In genomic region chr4:116132946-116133345, GRCh38 we compare ENCODE assay signal across 37 cellular contexts.
"Had no signal": no experiment of that assay in that cellular context is flagged by ENCODE, and none has a peak within 500 bp of the region (broad histone marks: within the 10 kb centered on the region; RNA-seq: fewer than 3 reads in every experiment).

No MANE protein-coding gene starts in this region.

- DNase-seq: activated effector memory CD4-positive, alpha-beta T cell treated with anti-CD3 and anti-CD28 coated beads, Interleukin-2, amount 50 U/mL, for 16 hours; activated effector memory CD4-positive, alpha-beta T cell treated with Interleukin-2 at 50 U/mL for 16 hours; activated gamma-delta T cell; activated gamma-delta T cell treated with Interleukin-2 at 50 U/mL for 16 hours; activated naive CD4-positive, alpha-beta T cell; activated naive CD4-positive, alpha-beta T cell treated with anti-CD3 and anti-CD28 coated beads for 36 hours; activated naive CD4-positive, alpha-beta T cell treated with anti-CD3 and anti-CD28 coated beads, Interleukin-2, amount 10 ng/mL, durations not matched to agents 7 days and 5 days; activated naive CD4-positive, alpha-beta T cell treated with anti-CD3 and anti-CD28 coated beads, Interleukin-2, amount 50 U/mL, for 16 hours; activated naive CD4-positive, alpha-beta T cell treated with Interleukin-2 at 50 U/mL for 16 hours; activated naive CD8-positive, alpha-beta T cell treated with anti-CD3 and anti-CD28 coated beads for 36 hours; activated naive CD8-positive, alpha-beta T cell treated with anti-CD3 and anti-CD28 coated beads, Interleukin-2, amount 10 ng/mL, durations not matched to agents 7 days and 5 days; activated naive CD8-positive, alpha-beta T cell treated with anti-CD3 and anti-CD28 coated beads, Interleukin-2, amount 50 U/mL, for 24 hours; activated T-cell treated with anti-CD3 and anti-CD28 coated beads, Interleukin-2, amount 50 U/mL, for 24 hours; activated T-cell treated with anti-CD3 and anti-CD28 coated beads, Interleukin-2, amount 50 U/mL, for 4 hours; activated T-cell treated with anti-CD3 and anti-CD28 coated beads, Interleukin-2, amount 50 U/mL, for 48 hours; activated T-cell treated with anti-CD3 and anti-CD28 coated beads, Interleukin-2, amount 50 U/mL, for 72 hours; adrenal gland; amniotic stem cell; amygdala; anterior cingulate cortex; aorta; body of pancreas; brain microvascular endothelial cell; caudate nucleus; central memory CD4-positive, alpha-beta T cell; cerebellar nuclear complex had no signal

- H3K9me3 Mint-ChIP-seq: activated naive CD4-positive, alpha-beta T cell treated with anti-CD3 and anti-CD28 coated beads for 36 hours; activated naive CD4-positive, alpha-beta T cell treated with anti-CD3 and anti-CD28 coated beads, Interleukin-2, amount 50 U/mL, for 24 hours; activated naive CD8-positive, alpha-beta T cell treated with anti-CD3 and anti-CD28 coated beads, Interleukin-2, amount 10 ng/mL, durations not matched to agents 7 days and 5 days; activated naive CD8-positive, alpha-beta T cell treated with anti-CD3 and anti-CD28 coated beads, Interleukin-2, amount 50 U/mL, for 24 hours; activated T-helper 1 cell treated with anti-CD3 and anti-CD28 coated beads, Interleukin-12 subunit alpha, Interleukin-12 subunit beta, Interleukin-2, Interleukin-4 antibody, amounts not matched to agents 30 ng/mL and 10 ng/mL and 1 ng/mL, durations not matched to agents 14 hours and 24 hours and 36 hours; activated T-helper 17 cell treated with anti-CD3 and anti-CD28 coated beads, Interleukin-2, amount 50 U/mL, for 72 hours; activated T-helper 2 cell treated with anti-CD3 and anti-CD28 coated beads, Interferon-gamma antibody, Interleukin-2, Interleukin-4, amounts not matched to agents 10 μg/mL and 5 μg/mL and 100 μg/mL, durations not matched to agents 14 hours and 24 hours and 36 hours had no signal

- H3K4me3 ChIP-seq: adrenal gland, ascending aorta, body of pancreas, breast epithelium, cardiac muscle cell had no signal

- H3K4me1 ChIP-seq: adrenal gland, ascending aorta, body of pancreas, breast epithelium had no signal

- H3K36me3 ChIP-seq: adrenal gland, ascending aorta, brain microvascular endothelial cell, cardiac muscle cell had no signal

- H3K4me3 Mint-ChIP-seq: activated naive CD4-positive, alpha-beta T cell treated with anti-CD3 and anti-CD28 coated beads for 36 hours; activated naive CD4-positive, alpha-beta T cell treated with anti-CD3 and anti-CD28 coated beads, Interleukin-2, amount 10 ng/mL, durations not matched to agents 7 days and 5 days; activated naive CD4-positive, alpha-beta T cell treated with anti-CD3 and anti-CD28 coated beads, Interleukin-2, amount 50 U/mL, for 24 hours; activated naive CD8-positive, alpha-beta T cell; activated naive CD8-positive, alpha-beta T cell treated with anti-CD3 and anti-CD28 coated beads for 36 hours; activated naive CD8-positive, alpha-beta T cell treated with anti-CD3 and anti-CD28 coated beads, Interleukin-2, amount 10 ng/mL, durations not matched to agents 7 days and 5 days; activated naive CD8-positive, alpha-beta T cell treated with anti-CD3 and anti-CD28 coated beads, Interleukin-2, amount 50 U/mL, for 24 hours; activated T-cell treated with anti-CD3 and anti-CD28 coated beads, Interleukin-2, amount 50 U/mL, for 24 hours; activated T-cell treated with anti-CD3 and anti-CD28 coated beads, Interleukin-2, amount 50 U/mL, for 4 hours; activated T-cell treated with anti-CD3 and anti-CD28 coated beads, Interleukin-2, amount 50 U/mL, for 72 hours; activated T-helper 1 cell treated with anti-CD3 and anti-CD28 coated beads, Interleukin-12 subunit alpha, Interleukin-12 subunit beta, Interleukin-2, Interleukin-4 antibody, amounts not matched to agents 30 ng/mL and 10 ng/mL and 1 ng/mL, durations not matched to agents 14 hours and 24 hours and 36 hours; activated T-helper 17 cell treated with anti-CD3 and anti-CD28 coated beads, Interleukin-2, amount 50 U/mL, for 72 hours; brain; central memory CD8-positive, alpha-beta T cell had no signal

- ATAC-seq: activated naive CD4-positive, alpha-beta T cell treated with anti-CD3 and anti-CD28 coated beads, Interleukin-2, amount 50 U/mL, for 72 hours; activated naive CD8-positive, alpha-beta T cell treated with anti-CD3 and anti-CD28 coated beads, Interleukin-2, amount 50 U/mL, for 24 hours; activated T-cell treated with anti-CD3 and anti-CD28 coated beads, Interleukin-2, amount 50 U/mL, for 4 hours; activated T-cell treated with anti-CD3 and anti-CD28 coated beads, Interleukin-2, amount 50 U/mL, for 72 hours; activated T-helper 17 cell treated with anti-CD3 and anti-CD28 coated beads, Interleukin-2, amount 50 U/mL, for 72 hours; body of pancreas had no signal

- H3K27ac Mint-ChIP-seq: activated naive CD4-positive, alpha-beta T cell treated with anti-CD3 and anti-CD28 coated beads for 36 hours; activated naive CD4-positive, alpha-beta T cell treated with anti-CD3 and anti-CD28 coated beads, Interleukin-2, amount 10 ng/mL, durations not matched to agents 7 days and 5 days; activated naive CD4-positive, alpha-beta T cell treated with anti-CD3 and anti-CD28 coated beads, Interleukin-2, amount 50 U/mL, for 24 hours; activated naive CD4-positive, alpha-beta T cell treated with anti-CD3 and anti-CD28 coated beads, Interleukin-2, amount 50 U/mL, for 72 hours; activated naive CD8-positive, alpha-beta T cell; activated naive CD8-positive, alpha-beta T cell treated with anti-CD3 and anti-CD28 coated beads for 36 hours; activated naive CD8-positive, alpha-beta T cell treated with anti-CD3 and anti-CD28 coated beads, Interleukin-2, amount 10 ng/mL, durations not matched to agents 7 days and 5 days; activated naive CD8-positive, alpha-beta T cell treated with anti-CD3 and anti-CD28 coated beads, Interleukin-2, amount 50 U/mL, for 24 hours; activated T-cell treated with anti-CD3 and anti-CD28 coated beads, Interleukin-2, amount 50 U/mL, for 24 hours; activated T-cell treated with anti-CD3 and anti-CD28 coated beads, Interleukin-2, amount 50 U/mL, for 72 hours; activated T-helper 1 cell treated with anti-CD3 and anti-CD28 coated beads, Interleukin-12 subunit alpha, Interleukin-12 subunit beta, Interleukin-2, Interleukin-4 antibody, amounts not matched to agents 30 ng/mL and 10 ng/mL and 1 ng/mL, durations not matched to agents 14 hours and 24 hours and 36 hours; activated T-helper 17 cell treated with anti-CD3 and anti-CD28 coated beads, Interleukin-2, amount 50 U/mL, for 72 hours; activated T-helper 2 cell treated with anti-CD3 and anti-CD28 coated beads, Interferon-gamma antibody, Interleukin-2, Interleukin-4, amounts not matched to agents 10 μg/mL and 5 μg/mL and 100 μg/mL, durations not matched to agents 14 hours and 24 hours and 36 hours; brain had no signal

- H3K27me3 ChIP-seq: adrenal gland, ascending aorta, body of pancreas, brain microvascular endothelial cell, breast epithelium, cardiac muscle cell had no signal

- H3K4me1 Mint-ChIP-seq: activated naive CD4-positive, alpha-beta T cell treated with anti-CD3 and anti-CD28 coated beads, Interleukin-2, amount 10 ng/mL, durations not matched to agents 7 days and 5 days; activated naive CD4-positive, alpha-beta T cell treated with anti-CD3 and anti-CD28 coated beads, Interleukin-2, amount 50 U/mL, for 24 hours; activated naive CD8-positive, alpha-beta T cell treated with anti-CD3 and anti-CD28 coated beads for 36 hours; activated naive CD8-positive, alpha-beta T cell treated with anti-CD3 and anti-CD28 coated beads, Interleukin-2, amount 10 ng/mL, durations not matched to agents 7 days and 5 days; activated naive CD8-positive, alpha-beta T cell treated with anti-CD3 and anti-CD28 coated beads, Interleukin-2, amount 50 U/mL, for 24 hours; activated T-helper 17 cell treated with anti-CD3 and anti-CD28 coated beads, Interleukin-2, amount 50 U/mL, for 72 hours; brain; central memory CD8-positive, alpha-beta T cell had no signal

- H3K27ac ChIP-seq: adrenal gland, ascending aorta, body of pancreas, brain microvascular endothelial cell, breast epithelium, cardiac muscle cell had no signal

- H3K36me3 Mint-ChIP-seq: activated naive CD4-positive, alpha-beta T cell treated with anti-CD3 and anti-CD28 coated beads, Interleukin-2, amount 10 ng/mL, durations not matched to agents 7 days and 5 days; activated naive CD4-positive, alpha-beta T cell treated with anti-CD3 and anti-CD28 coated beads, Interleukin-2, amount 50 U/mL, for 24 hours; activated naive CD4-positive, alpha-beta T cell treated with anti-CD3 and anti-CD28 coated beads, Interleukin-2, amount 50 U/mL, for 72 hours; activated naive CD8-positive, alpha-beta T cell; activated naive CD8-positive, alpha-beta T cell treated with anti-CD3 and anti-CD28 coated beads for 36 hours; activated naive CD8-positive, alpha-beta T cell treated with anti-CD3 and anti-CD28 coated beads, Interleukin-2, amount 10 ng/mL, durations not matched to agents 7 days and 5 days; brain had no signal

- H3K9me3 ChIP-seq: adrenal gland, ascending aorta, body of pancreas, breast epithelium had no signal

- H3K27me3 Mint-ChIP-seq: activated naive CD4-positive, alpha-beta T cell treated with anti-CD3 and anti-CD28 coated beads, Interleukin-2, amount 10 ng/mL, durations not matched to agents 7 days and 5 days; activated naive CD4-positive, alpha-beta T cell treated with anti-CD3 and anti-CD28 coated beads, Interleukin-2, amount 50 U/mL, for 24 hours; activated naive CD8-positive, alpha-beta T cell; activated naive CD8-positive, alpha-beta T cell treated with anti-CD3 and anti-CD28 coated beads for 36 hours; activated naive CD8-positive, alpha-beta T cell treated with anti-CD3 and anti-CD28 coated beads, Interleukin-2, amount 10 ng/mL, durations not matched to agents 7 days and 5 days; activated naive CD8-positive, alpha-beta T cell treated with anti-CD3 and anti-CD28 coated beads, Interleukin-2, amount 50 U/mL, for 24 hours; activated T-cell treated with anti-CD3 and anti-CD28 coated beads, Interleukin-2, amount 50 U/mL, for 24 hours; activated T-helper 17 cell treated with anti-CD3 and anti-CD28 coated beads, Interleukin-2, amount 50 U/mL, for 72 hours; brain; central memory CD8-positive, alpha-beta T cell had no signal
